In the genomic region with DNA sequence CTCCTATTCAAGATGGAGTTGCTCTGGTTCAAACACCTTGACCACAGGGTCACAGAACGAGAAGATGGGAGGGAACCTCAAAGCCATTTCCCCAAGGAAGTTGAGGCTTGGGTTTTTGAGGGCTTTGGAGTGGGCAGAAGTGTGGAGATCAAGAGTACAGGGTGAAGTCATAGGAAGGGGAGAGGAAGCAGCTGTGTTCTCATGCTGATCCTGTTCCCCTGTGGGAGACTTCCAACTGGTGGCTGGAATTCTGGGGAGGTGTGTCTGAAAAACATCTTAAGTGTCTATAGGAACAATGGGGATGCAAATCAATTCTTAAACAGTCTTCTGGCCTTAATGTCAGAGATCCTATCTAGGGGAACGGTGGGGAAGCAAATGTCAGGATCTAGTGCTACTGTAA, we compare ENCODE assay signal across 23 cellular contexts. TPM values are rescaled to one million over a fixed set of nuclear protein-coding genes. Genes with fewer than 3 reads are reported as not detected.
A peak's percentile ranks its signal among the peaks of the same experiment; 100 is the strongest.
DNase-seq lines count a peak whose midpoint lies in the region; ATAC-seq and TF ChIP-seq lines count a peak whose summit lies in the region.
"Had no signal": no experiment of that assay in that cellular context is flagged by ENCODE, and none has a peak within 500 bp of the region (broad histone marks: within the 10 kb centered on the region; RNA-seq: fewer than 3 reads in every experiment).

No MANE protein-coding gene starts in this region.

- H3K36me3 ChIP-seq in Loucy (ENCODE audit: insufficient read depth, low read length) (no peaks in the 10 kb centered on the region), endodermal cell (ENCODE audit: control insufficient read depth, insufficient read depth, low read length) (no peaks in the 10 kb centered on the region), mucosa of descending colon (ENCODE audit: low read depth) (no peaks in the 10 kb centered on the region)
- H3K36me3 ChIP-seq: colonic mucosa, neutrophil, transverse colon had no signal

- H4K20me1 ChIP-seq in Loucy (ENCODE audit: insufficient read depth, low read length, poor library complexity, severe bottlenecking) = no peaks in the 10 kb centered on the region

- H3F3A ChIP-seq in Loucy (ENCODE audit: low read depth) = no peaks in the 10 kb centered on the region

- H3K4me1 Mint-ChIP-seq in endodermal cell (peaks cover 21% of the 10 kb centered on the region), naive B cell (peaks cover 13 to 42% (median 14%) of the 10 kb centered on the region in 3 donors)
- H3K4me1 Mint-ChIP-seq in activated naive CD8-positive, alpha-beta T cell treated with anti-CD3 and anti-CD28 coated beads, Interleukin-2, amount 50 U/mL, for 24 hours = peaks cover 2% of the 10 kb centered on the region

- no peaks in the 10 kb centered on the region for H3K79me2 ChIP-seq in Loucy (ENCODE audit: insufficient read depth, low read length)

- H3K9me3 ChIP-seq in Loucy (ENCODE audit: insufficient read depth, low read depth, low read length) = no peaks in the 10 kb centered on the region
- H3K9me3 ChIP-seq in endodermal cell (ENCODE audit: control insufficient read depth, low read length) = no peaks in the 10 kb centered on the region
- no peaks in the 10 kb centered on the region for H3K9me3 ChIP-seq in mucosa of descending colon
- H3K9me3 ChIP-seq: colonic mucosa, neutrophil, transverse colon had no signal

- DNase-seq in CD1c-positive myeloid dendritic cell (ENCODE audit: extremely low spot score) (peak; percentile 42), endodermal cell (no peak), naive B cell (no peak), mucosa of descending colon (no peak)
- no peak for DNase-seq in activated naive CD8-positive, alpha-beta T cell treated with anti-CD3 and anti-CD28 coated beads, Interleukin-2, amount 50 U/mL, for 24 hours
- DNase-seq: activated CD4-positive, CD25-positive, alpha-beta regulatory T cell treated with anti-CD3 and anti-CD28 coated beads, Interleukin-2, amount 50 U/mL, for 72 hours; activated naive CD4-positive, alpha-beta T cell; colonic mucosa; EL; NCI-H2227 treated with DMSO at 0.1 percent for 48 hours; NCI-H748 treated with DMSO at 0.1 percent for 48 hours; SHP77; stimulated activated CD4-positive, alpha-beta T cell treated with anti-CD3 and anti-CD28 coated beads, Interleukin-4, amount 100 ng/mL, for 4 hours; stimulated activated naive CD8-positive, alpha-beta T cell treated with anti-CD3 and anti-CD28 coated beads, Interleukin-15, amount 100 ng/mL, for 72 hours; SW 1271; transverse colon had no signal

- H3K4me3 Mint-ChIP-seq in endodermal cell = no peak overlapping the region
- peak overlapping the region in 5 of 8 donors; percentile 30 to 90 (median 71) for H3K4me3 Mint-ChIP-seq in naive B cell
- no peak overlapping the region for H3K4me3 Mint-ChIP-seq in activated naive CD8-positive, alpha-beta T cell treated with anti-CD3 and anti-CD28 coated beads, Interleukin-2, amount 50 U/mL, for 24 hours
- H3K4me3 Mint-ChIP-seq: activated CD8-positive, alpha-beta T cell treated with anti-CD3 and anti-CD28 coated beads for 36 hours; stimulated activated naive CD8-positive, alpha-beta T cell treated with anti-CD3 and anti-CD28 coated beads, Interleukin-15, amount 100 ng/mL, for 72 hours had no signal

- H3K4me1 ChIP-seq in Loucy (ENCODE audit: insufficient read depth, low read length, poor library complexity, severe bottlenecking) = peaks cover 63% of the 10 kb centered on the region
- H3K4me1 ChIP-seq in endodermal cell (ENCODE audit: control insufficient read depth, insufficient read depth, low read length) = no peaks in the 10 kb centered on the region
- H3K4me1 ChIP-seq in mucosa of descending colon (ENCODE audit: low read depth) = no peaks in the 10 kb centered on the region
- H3K4me1 ChIP-seq: colonic mucosa, transverse colon had no signal

- peak overlapping the region; percentile 80 for H2AFZ ChIP-seq in Loucy (ENCODE audit: low read length)

- H3K27ac Mint-ChIP-seq in endodermal cell = peak overlapping the region; percentile 8
- H3K27ac Mint-ChIP-seq in naive B cell = peak overlapping the region; percentile 20 to 94 (median 61)
- H3K27ac Mint-ChIP-seq in activated naive CD8-positive, alpha-beta T cell treated with anti-CD3 and anti-CD28 coated beads, Interleukin-2, amount 50 U/mL, for 24 hours = no peak overlapping the region
- H3K27ac Mint-ChIP-seq: activated CD8-positive, alpha-beta T cell treated with anti-CD3 and anti-CD28 coated beads for 36 hours; stimulated activated naive CD8-positive, alpha-beta T cell treated with anti-CD3 and anti-CD28 coated beads, Interleukin-15, amount 100 ng/mL, for 72 hours had no signal

- 68 to 71% methylated on average over 2 of the region's 2 CpGs for WGBS in endodermal cell (ENCODE audit: insufficient coverage in 1 of 2, insufficient read length in 1 of 2), 2 experiments

- intact Hi-C loops in mucosa of descending colon (cut with DNase I, micrococcal nuclease) = no loop called here

- H3K27me3 Mint-ChIP-seq in endodermal cell (ENCODE audit: insufficient read depth) = no peaks in the 10 kb centered on the region
- peaks cover 0 to 5% (median under 1%) of the 10 kb centered on the region in 3 donors for H3K27me3 Mint-ChIP-seq in naive B cell
- no peaks in the 10 kb centered on the region for H3K27me3 Mint-ChIP-seq in activated naive CD8-positive, alpha-beta T cell treated with anti-CD3 and anti-CD28 coated beads, Interleukin-2, amount 50 U/mL, for 24 hours
- H3K27me3 Mint-ChIP-seq: stimulated activated naive CD8-positive, alpha-beta T cell treated with anti-CD3 and anti-CD28 coated beads, Interleukin-15, amount 100 ng/mL, for 72 hours had no signal

- peak overlapping the region; percentile 79 for H3K4me2 ChIP-seq in Loucy (ENCODE audit: low read depth, low read length, poor library complexity, severe bottlenecking)

- peak overlapping the region; percentile 61 for H3K4me3 ChIP-seq in Loucy (ENCODE audit: low read length, poor library complexity, severe bottlenecking)
- no peak overlapping the region for H3K4me3 ChIP-seq in endodermal cell (ENCODE audit: low read length)
- H3K4me3 ChIP-seq in mucosa of descending colon = no peak overlapping the region
- H3K4me3 ChIP-seq: colonic mucosa, K562, transverse colon had no signal

- H3K36me3 Mint-ChIP-seq in endodermal cell (ENCODE audit: low read depth) (no peaks in the 10 kb centered on the region), naive B cell (no peaks in the 10 kb centered on the region)
- H3K36me3 Mint-ChIP-seq in activated naive CD8-positive, alpha-beta T cell treated with anti-CD3 and anti-CD28 coated beads, Interleukin-2, amount 50 U/mL, for 24 hours (ENCODE audit: low read depth) = no peaks in the 10 kb centered on the region

- H3K9me3 Mint-ChIP-seq in endodermal cell = no peaks in the 10 kb centered on the region
- H3K9me3 Mint-ChIP-seq in naive B cell = no peaks in the 10 kb centered on the region
- no peaks in the 10 kb centered on the region for H3K9me3 Mint-ChIP-seq in activated naive CD8-positive, alpha-beta T cell treated with anti-CD3 and anti-CD28 coated beads, Interleukin-2, amount 50 U/mL, for 24 hours
- H3K9me3 Mint-ChIP-seq: activated CD8-positive, alpha-beta T cell treated with anti-CD3 and anti-CD28 coated beads for 36 hours; stimulated activated naive CD8-positive, alpha-beta T cell treated with anti-CD3 and anti-CD28 coated beads, Interleukin-15, amount 100 ng/mL, for 72 hours had no signal

- H3K27me3 ChIP-seq in Loucy (ENCODE audit: insufficient read depth, low read length, poor library complexity, severe bottlenecking) (no peaks in the 10 kb centered on the region), endodermal cell (ENCODE audit: control insufficient read depth, insufficient read depth, low read length, poor library complexity, severe bottlenecking) (no peaks in the 10 kb centered on the region)
- H3K27me3 ChIP-seq: colonic mucosa, neutrophil, transverse colon had no signal

- H3K9me2 ChIP-seq in Loucy (replicated peaks; ENCODE audit: low read depth, low read length) = no peaks in the 10 kb centered on the region

- no peak for TF ChIP-seq CTCF in Loucy (conservative IDR thresholded peaks at IDR 0.05; ENCODE audit: low read length)
- no peak for TF ChIP-seq CTCF in endodermal cell (conservative IDR thresholded peaks at IDR 0.05)
- TF ChIP-seq CTCF in mucosa of descending colon (IDR thresholded peaks at IDR 0.05) = no peak

- ATAC-seq in naive B cell (ENCODE audit: low read depth in 2 of 2) (no peak), GM21360 (IDR thresholded peaks at IDR 0.05; ENCODE audit: unreplicated experiment) (no peak), mucosa of descending colon (no peak), HG02798 (IDR thresholded peaks at IDR 0.05; ENCODE audit: poor library complexity, unreplicated experiment) (no peak)
- no peak for ATAC-seq in activated naive CD8-positive, alpha-beta T cell treated with anti-CD3 and anti-CD28 coated beads, Interleukin-2, amount 50 U/mL, for 24 hours
- ATAC-seq: activated CD8-positive, alpha-beta T cell treated with anti-CD3 and anti-CD28 coated beads for 36 hours; K562; stimulated activated naive CD8-positive, alpha-beta T cell treated with anti-CD3 and anti-CD28 coated beads, Interleukin-15, amount 100 ng/mL, for 72 hours had no signal

- peak overlapping the region; percentile 76 for H3K9ac ChIP-seq in Loucy (ENCODE audit: low read depth, low read length, poor library complexity, severe bottlenecking)
- no peak overlapping the region for H3K9ac ChIP-seq in endodermal cell (ENCODE audit: extremely low read depth, low read length, poor library complexity, severe bottlenecking)

- no peak overlapping the region for H3K27ac ChIP-seq in endodermal cell (ENCODE audit: low read depth, low read length)
- H3K27ac ChIP-seq: C4-2B, colonic mucosa, neutrophil, transverse colon had no signal

RNA-seq across cellular contexts. Expression of a gene that starts 38.8 kb away (rescaled TPM):
- total RNA-seq in endodermal cell (100 to 1,000 TPM; 229 to 239 TPM), mucosa of descending colon (10 to 100 TPM; 76.9 to 89.2 (median 78.9) TPM)
- 229 TPM for polyA plus RNA-seq in endodermal cell (2013, experiment 1 of 2)
- polyA plus RNA-seq in endodermal cell (2013, experiment 2 of 2) = 209 TPM
- 10 to 100 TPM; 33.1 to 42.8 (median 39.9) TPM for polyA plus RNA-seq in naive B cell (ENCODE audit: low read depth in 6 of 6)

Comparison
In these comparisons a context has a peak if more than half of its experiments do, and no peak if none do; other contexts are left out.
1. H3K4me3 Mint-ChIP-seq: peak in naive B cell (5 of 8); none in endodermal cell (single experiment) and activated naive CD8-positive, alpha-beta T cell treated with anti-CD3 and anti-CD28 coated beads, Interleukin-2, amount 50 U/mL, for 24 hours (single experiment).